In genomic region chr17:7887038-7887481, GRCh38 we compare ENCODE assay signal across 9 cellular contexts. TPM values are rescaled to one million over a fixed set of nuclear protein-coding genes. Genes with fewer than 3 reads are reported as not detected.
DNase-seq lines count a peak whose midpoint lies in the region; FAIRE-seq and TF ChIP-seq lines count a peak whose summit lies in the region.
"Had no signal": no experiment of that assay in that cellular context is flagged by ENCODE, and none has a peak within 500 bp of the region (broad histone marks: within the 10 kb centered on the region; RNA-seq: fewer than 3 reads in every experiment).

No MANE protein-coding gene starts in this region.

- no peaks in the 10 kb centered on the region for H3K9me3 ChIP-seq in CD8-positive, alpha-beta memory T cell (ENCODE audit: low read length)
- H3K9me3 ChIP-seq in endocrine pancreas (ENCODE audit: control insufficient read depth, low read length) = no peaks in the 10 kb centered on the region
- no peaks in the 10 kb centered on the region for H3K9me3 ChIP-seq in ovary
- H3K9me3 ChIP-seq: mucosa of descending colon had no signal

- H3K27ac Mint-ChIP-seq in CD8-positive, alpha-beta memory T cell = no peak overlapping the region

- POLR2A ChIA-PET in CD8-positive, alpha-beta memory T cell (lab: Charles Lee) = no interaction called here

- H3K4me1 ChIP-seq in CD8-positive, alpha-beta memory T cell (ENCODE audit: insufficient read depth, low read length) = peaks cover 48% of the 10 kb centered on the region
- H3K4me1 ChIP-seq in endocrine pancreas (ENCODE audit: control insufficient read depth, insufficient read depth, low read length) (peaks cover 5% of the 10 kb centered on the region), ovary (ENCODE audit: insufficient read depth) (peaks cover 18% of the 10 kb centered on the region)

- H3K27me3 Mint-ChIP-seq in CD8-positive, alpha-beta memory T cell = peaks cover 0 to 3% of the 10 kb centered on the region in 2 donors

- CTCF ChIA-PET in CD8-positive, alpha-beta memory T cell (lab: Charles Lee) = no interaction called here

- peaks cover 0 to 35% (median 7%) of the 10 kb centered on the region in 3 donors for H3K36me3 Mint-ChIP-seq in CD8-positive, alpha-beta memory T cell

- H3K27me3 ChIP-seq in CD8-positive, alpha-beta memory T cell (ENCODE audit: insufficient read depth, low read length, poor library complexity, severe bottlenecking) = no peaks in the 10 kb centered on the region
- H3K27me3 ChIP-seq in endocrine pancreas (ENCODE audit: control insufficient read depth, insufficient read depth, low read length) (no peaks in the 10 kb centered on the region), ovary (no peaks in the 10 kb centered on the region)

- 1% methylated on average over 8 of the region's 8 CpGs for WGBS in ovary, 3 donors

- no peak for DNase-seq in CD8-positive, alpha-beta memory T cell
- peak; percentile 65 for DNase-seq in NCI-H2029 treated with DMSO at 0.1 percent for 48 hours (lab: John Stamatoyannopoulos, UW)
- no peak for DNase-seq in ovary
- DNase-seq in cerebellar nuclear complex (lab: John Stamatoyannopoulos, UW) = no peak
- no peak for DNase-seq in GM13977 (ENCODE audit: low spot score)
- no peak for DNase-seq in RCC 7860 (ENCODE audit: low spot score)
- DNase-seq in RPMI8226 = no peak

- peak overlapping the region; percentile 79 for H3K27ac ChIP-seq in CD8-positive, alpha-beta memory T cell (ENCODE audit: low read depth, low read length)
- H3K27ac ChIP-seq in ovary = peak overlapping the region; percentile 95 to 98

- no peak for FAIRE-seq in RCC 7860 (lab: Jason Lieb, UNC)

- H3K4me3 Mint-ChIP-seq in CD8-positive, alpha-beta memory T cell = no peak overlapping the region

- no peak for TF ChIP-seq POLR2A in ovary (IDR thresholded peaks at IDR 0.05)

- TF ChIP-seq EP300 in ovary (IDR thresholded peaks at IDR 0.05) = no peak

- H3K4me1 Mint-ChIP-seq in CD8-positive, alpha-beta memory T cell = peaks cover 14 to 23% (median 16%) of the 10 kb centered on the region in 3 donors

- H3K4me3 ChIP-seq in CD8-positive, alpha-beta memory T cell (ENCODE audit: low read length) = peak overlapping the region; percentile 85
- H3K4me3 ChIP-seq in endocrine pancreas (ENCODE audit: control insufficient read depth, insufficient read depth, low read length) = peak overlapping the region; percentile 75
- peak overlapping the region; percentile 75 for H3K4me3 ChIP-seq in ovary

- H3K9me3 Mint-ChIP-seq in CD8-positive, alpha-beta memory T cell = peaks cover 0 to 2% (median 0%) of the 10 kb centered on the region in 5 donors

- in situ Hi-C loops in GM13977 (cut with MboI; ENCODE audit: low pct_unique_long_range_greater_than_20kb, low sequenced_read_pairs, unreplicated experiment) = no loop called here

- H3K36me3 ChIP-seq in CD8-positive, alpha-beta memory T cell (ENCODE audit: insufficient read depth, low read length) = peaks cover 30% of the 10 kb centered on the region
- H3K36me3 ChIP-seq in endocrine pancreas (ENCODE audit: control insufficient read depth, insufficient read depth, low read length) (no peaks in the 10 kb centered on the region), ovary (no peaks in the 10 kb centered on the region)

- intact Hi-C loops in ovary (cut with DNase I) = no loop called here

- TF ChIP-seq CTCF in ovary (IDR thresholded peaks at IDR 0.05) (peak in 1 of 3 donors; percentile 9), GM13977 (IDR thresholded peaks at IDR 0.05; ENCODE audit: extremely low read depth, insufficient read depth, missing control alignments) (no peak)

- H3K9ac ChIP-seq in endocrine pancreas (ENCODE audit: control insufficient read depth, insufficient read depth, low read length) = peak overlapping the region; percentile 69

RNA-seq across cellular contexts. Expression of gene CHD3, which starts 1.5 kb away (rescaled TPM):
- total RNA-seq in CD8-positive, alpha-beta memory T cell = 100 to 1,000 TPM; 116 to 123 TPM
- polyA plus RNA-seq in CD8-positive, alpha-beta memory T cell = 20.1 TPM
- total RNA-seq in ovary = 100 to 1,000 TPM in 4 of 7 donors, 10 to 100 TPM in 3; 65.7 to 145 (median 114) TPM
- 100 to 1,000 TPM in 1 of 2 donors, 10 to 100 TPM in 1; 87.2 to 100 TPM for polyA plus RNA-seq in ovary

RNA-seq across cellular contexts. Expression of gene RNF227, which starts 29.0 kb away (rescaled TPM):
- 1 to 10 TPM; 4.4 to 4.8 TPM for total RNA-seq in CD8-positive, alpha-beta memory T cell
- 3.3 TPM for polyA plus RNA-seq in CD8-positive, alpha-beta memory T cell
- 10 to 100 TPM in 1 of 7 donors, 1 to 10 TPM in 6; 2.7 to 16.5 (median 5.2) TPM for total RNA-seq in ovary
- 1 to 10 TPM; 4.3 to 8.6 TPM for polyA plus RNA-seq in ovary

RNA-seq across cellular contexts. Expression of gene CYB5D1, which starts 29.3 kb away (rescaled TPM):
- 10 to 100 TPM; 16.4 to 17.6 TPM for total RNA-seq in CD8-positive, alpha-beta memory T cell
- polyA plus RNA-seq in CD8-positive, alpha-beta memory T cell = 3.1 TPM
- total RNA-seq in ovary = 10 to 100 TPM in 6 of 7 donors, 1 to 10 TPM in 1; 7.0 to 18.8 (median 16.1) TPM
- polyA plus RNA-seq in ovary = 10 to 100 TPM; 10.8 to 22.2 TPM

RNA-seq across cellular contexts. Expression of gene NAA38, which starts 29.7 kb away (rescaled TPM):
- total RNA-seq in CD8-positive, alpha-beta memory T cell = 10 to 100 TPM; 58.2 to 65.0 TPM
- polyA plus RNA-seq in CD8-positive, alpha-beta memory T cell = 162 TPM
- total RNA-seq in ovary = 10 to 100 TPM; 46.4 to 82.8 (median 54.6) TPM
- polyA plus RNA-seq in ovary = 10 to 100 TPM in 1 of 2 donors, 1 to 10 TPM in 1; 4.6 to 59.1 TPM

RNA-seq across cellular contexts. Expression of gene TMEM88, which starts 32.2 kb away (rescaled TPM):
- 1 to 10 TPM; 5.3 to 5.5 TPM for total RNA-seq in CD8-positive, alpha-beta memory T cell
- polyA plus RNA-seq in CD8-positive, alpha-beta memory T cell = not detected
- total RNA-seq in ovary = 10 to 100 TPM in 3 of 7 donors, 1 to 10 TPM in 4; 2.1 to 11.9 (median 8.2) TPM
- 10 to 100 TPM in 1 of 2 donors, 1 to 10 TPM in 1; 5.5 to 17.8 TPM for polyA plus RNA-seq in ovary
